8 cellular contexts compared by ENCODE assay signal in genomic region chr22:31943976-31944699, GRCh38. TPM values are rescaled to one million over a fixed set of nuclear protein-coding genes. Genes with fewer than 3 reads are reported as not detected.
DNase-seq lines count a peak whose midpoint lies in the region; ATAC-seq and TF ChIP-seq lines count a peak whose summit lies in the region.

TSS of gene YWHAH (plus strand) at chr22:31944535. CDS start at chr22:31944734, 199 bp downstream.

- peak within 1 kb of the TSS; percentile 98 for H3K27ac ChIP-seq in HUES64 (ENCODE audit: low read depth, low read length)

- DNase-seq in D341Med (ENCODE audit: low spot score) (peak; percentile 99), OCI-M1 (lab: John Stamatoyannopoulos, UW) (peak; percentile 97), activated T-cell treated with anti-CD3 and anti-CD28 coated beads for 48 hours (ENCODE audit: low read depth) (peak; percentile 93), erythroblast (lab: John Stamatoyannopoulos, UW) (peak; percentile 97 to 99)
- peak; percentile 94 for DNase-seq in stimulated activated CD8-positive, alpha-beta memory T cell treated with anti-CD3 and anti-CD28 coated beads, Interleukin-4, amount 100 ng/mL, for 48 hours

- H3K4me3 ChIP-seq in HUES64 (ENCODE audit: low read length) (peak within 1 kb of the TSS; percentile 99), mucosa of stomach (ENCODE audit: low read length) (peak within 1 kb of the TSS; percentile 85)

- H3K9ac ChIP-seq in HUES64 (ENCODE audit: low read depth, low read length) (peak within 1 kb of the TSS; percentile 98), mucosa of stomach (ENCODE audit: low read length) (peak within 1 kb of the TSS; percentile 92)

- peaks cover 33% of the 10 kb centered on the region for H3K36me3 ChIP-seq in HUES64 (ENCODE audit: insufficient read depth, low read length)
- no peaks in the 10 kb centered on the region for H3K36me3 ChIP-seq in mucosa of stomach (ENCODE audit: control insufficient read depth, insufficient read depth, low read length)

- no peaks in the 10 kb centered on the region for H3K27me3 ChIP-seq in HUES64 (ENCODE audit: insufficient read depth, low read length)
- H3K27me3 ChIP-seq in mucosa of stomach (ENCODE audit: control insufficient read depth, insufficient read depth, low read length) = no peaks in the 10 kb centered on the region

- no peaks in the 10 kb centered on the region for H3K9me3 ChIP-seq in HUES64 (ENCODE audit: insufficient read depth, low read depth, low read length)
- no peaks in the 10 kb centered on the region for H3K9me3 ChIP-seq in mucosa of stomach (ENCODE audit: control insufficient read depth, low read length)

- ATAC-seq in GM21423 (IDR thresholded peaks at IDR 0.05; ENCODE audit: unreplicated experiment) = peak; percentile 64

- WGBS in HUES64 = under 1% methylated on average over 86 of the region's 86 CpGs

- peak; percentile 91 for TF ChIP-seq POLR2A in erythroblast (IDR thresholded peaks at IDR 0.05; ENCODE audit: low read length)

- peaks cover 20% of the 10 kb centered on the region for H3K4me1 ChIP-seq in HUES64 (ENCODE audit: insufficient read depth, low read length)
- H3K4me1 ChIP-seq in mucosa of stomach (ENCODE audit: control insufficient read depth, insufficient read depth, low read length) = peaks cover 22% of the 10 kb centered on the region

RNA-seq across cellular contexts. Expression of gene YWHAH, which starts in this region (rescaled TPM):
- 226 TPM for polyA plus RNA-seq in HUES64 (2013, experiment 1 of 2)
- 217 TPM for polyA plus RNA-seq in HUES64 (2013, experiment 2 of 2)

Comparison
In these comparisons a context has a peak if more than half of its experiments do, and no peak if none do; other contexts are left out.
1. Peak in every context shown above with its lines: DNase-seq, ATAC-seq, H3K4me3 ChIP-seq and H3K27ac ChIP-seq.